Comparison of ENCODE assay signal across 20 cellular contexts in the genomic region with DNA sequence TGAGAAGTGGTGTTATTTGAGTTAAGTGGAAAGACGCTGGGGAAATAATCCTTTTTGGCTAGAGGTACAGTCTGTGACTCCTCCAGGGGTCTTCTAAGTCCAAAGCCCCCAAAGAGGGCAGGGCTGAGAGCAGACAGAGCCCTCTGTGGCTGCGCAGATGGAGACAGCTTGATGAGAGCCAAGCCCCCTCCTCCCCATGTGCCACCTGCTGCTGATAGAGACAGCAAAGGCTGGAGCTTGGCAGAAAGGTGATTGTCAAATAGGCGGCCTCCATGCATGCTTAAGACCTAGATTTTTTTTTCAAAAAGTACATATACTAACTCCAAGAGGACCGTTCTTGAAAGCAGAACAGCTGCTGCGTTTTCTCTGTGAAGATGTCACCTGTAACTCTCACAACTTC.
"Had no signal": no experiment of that assay in that cellular context is flagged by ENCODE, and none has a peak within 500 bp of the region (broad histone marks: within the 10 kb centered on the region; RNA-seq: fewer than 3 reads in every experiment).

No MANE protein-coding gene starts in this region.

- H3K4me3 ChIP-seq: coronary artery, lower lobe of right lung, pancreas, testis had no signal

- H3K4me1 ChIP-seq: lower lobe of right lung, pancreas had no signal

- ATAC-seq: activated CD8-positive, alpha-beta memory T cell treated with anti-CD3 and anti-CD28 coated beads, Interleukin-2, amount 10 ng/mL, durations not matched to agents 7 days and 5 days; activated naive CD8-positive, alpha-beta T cell treated with anti-CD3 and anti-CD28 coated beads, Interleukin-2, amount 50 U/mL, for 24 hours; lower lobe of right lung; naive thymus-derived CD8-positive, alpha-beta T cell; pancreas; sciatic nerve; stimulated activated memory B cell treated with anti-CD40 and anti-IgM and Interleukin-4, amounts not matched to agents 10 μg/mL and 1 μg/mL and 100 μg/mL, for 72 hours had no signal

- H3K36me3 Mint-ChIP-seq: activated CD8-positive, alpha-beta memory T cell treated with anti-CD3 and anti-CD28 coated beads, Interleukin-2, amount 10 ng/mL, durations not matched to agents 7 days and 5 days; activated naive CD4-positive, alpha-beta T cell treated with anti-CD3 and anti-CD28 coated beads, Interleukin-2, amount 10 ng/mL, durations not matched to agents 7 days and 5 days; brain; naive thymus-derived CD8-positive, alpha-beta T cell; stimulated activated memory B cell treated with anti-CD40 and anti-IgM and Interleukin-4, amounts not matched to agents 10 μg/mL and 1 μg/mL and 100 μg/mL, for 72 hours; type B pancreatic cell had no signal

- H3K4me1 Mint-ChIP-seq: activated naive CD4-positive, alpha-beta T cell treated with anti-CD3 and anti-CD28 coated beads, Interleukin-2, amount 10 ng/mL, durations not matched to agents 7 days and 5 days; naive thymus-derived CD8-positive, alpha-beta T cell had no signal

- H3K27ac Mint-ChIP-seq: activated B cell treated with CpG ODN at 0.5 μM for 24 hours; activated CD4-positive, alpha-beta memory T cell treated with anti-CD3 and anti-CD28 coated beads, Interleukin-2, amount 10 ng/mL, durations not matched to agents 7 days and 5 days; activated CD8-positive, alpha-beta memory T cell treated with anti-CD3 and anti-CD28 coated beads, Interleukin-2, amount 10 ng/mL, durations not matched to agents 7 days and 5 days; activated naive CD4-positive, alpha-beta T cell treated with anti-CD3 and anti-CD28 coated beads, Interleukin-2, amount 10 ng/mL, durations not matched to agents 7 days and 5 days; activated naive CD8-positive, alpha-beta T cell treated with anti-CD3 and anti-CD28 coated beads, Interleukin-2, amount 50 U/mL, for 24 hours; naive thymus-derived CD8-positive, alpha-beta T cell; stimulated activated memory B cell treated with anti-CD40 and anti-IgM and Interleukin-4, amounts not matched to agents 10 μg/mL and 1 μg/mL and 100 μg/mL, for 72 hours; T-helper 2 cell treated with Interferon-gamma antibody and Interleukin-4, amounts not matched to agents 5 μg/mL and 100 μg/mL, for 36 hours; type B pancreatic cell had no signal

- H3K27me3 Mint-ChIP-seq: activated B cell treated with CpG ODN at 0.5 μM for 24 hours; activated CD4-positive, alpha-beta memory T cell treated with anti-CD3 and anti-CD28 coated beads, Interleukin-2, amount 10 ng/mL, durations not matched to agents 7 days and 5 days; activated naive CD8-positive, alpha-beta T cell treated with anti-CD3 and anti-CD28 coated beads, Interleukin-2, amount 50 U/mL, for 24 hours; brain; naive thymus-derived CD8-positive, alpha-beta T cell; stimulated activated memory B cell treated with anti-CD40 and anti-IgM and Interleukin-4, amounts not matched to agents 10 μg/mL and 1 μg/mL and 100 μg/mL, for 72 hours had no signal

- H3K9me3 ChIP-seq: lower lobe of right lung, pancreas, testis had no signal

- H3K9me3 Mint-ChIP-seq: activated B cell treated with CpG ODN at 0.5 μM for 24 hours; activated CD4-positive, alpha-beta memory T cell treated with anti-CD3 and anti-CD28 coated beads, Interleukin-2, amount 10 ng/mL, durations not matched to agents 7 days and 5 days; activated naive CD4-positive, alpha-beta T cell treated with anti-CD3 and anti-CD28 coated beads, Interleukin-2, amount 10 ng/mL, durations not matched to agents 7 days and 5 days; activated naive CD8-positive, alpha-beta T cell treated with anti-CD3 and anti-CD28 coated beads, Interleukin-2, amount 50 U/mL, for 24 hours; brain; naive thymus-derived CD8-positive, alpha-beta T cell; stimulated activated memory B cell treated with anti-CD40 and anti-IgM and Interleukin-4, amounts not matched to agents 10 μg/mL and 1 μg/mL and 100 μg/mL, for 72 hours; T-helper 2 cell treated with Interferon-gamma antibody and Interleukin-4, amounts not matched to agents 5 μg/mL and 100 μg/mL, for 36 hours; type B pancreatic cell had no signal

- H3K4me3 Mint-ChIP-seq: activated B cell treated with CpG ODN at 0.5 μM for 24 hours; activated CD4-positive, alpha-beta memory T cell treated with anti-CD3 and anti-CD28 coated beads, Interleukin-2, amount 10 ng/mL, durations not matched to agents 7 days and 5 days; activated CD8-positive, alpha-beta memory T cell treated with anti-CD3 and anti-CD28 coated beads, Interleukin-2, amount 10 ng/mL, durations not matched to agents 7 days and 5 days; activated naive CD4-positive, alpha-beta T cell treated with anti-CD3 and anti-CD28 coated beads, Interleukin-2, amount 10 ng/mL, durations not matched to agents 7 days and 5 days; activated naive CD8-positive, alpha-beta T cell treated with anti-CD3 and anti-CD28 coated beads, Interleukin-2, amount 50 U/mL, for 24 hours; brain; naive thymus-derived CD8-positive, alpha-beta T cell; stimulated activated memory B cell treated with anti-CD40 and anti-IgM and Interleukin-4, amounts not matched to agents 10 μg/mL and 1 μg/mL and 100 μg/mL, for 72 hours; T-helper 2 cell treated with Interferon-gamma antibody and Interleukin-4, amounts not matched to agents 5 μg/mL and 100 μg/mL, for 36 hours; type B pancreatic cell had no signal

- H3K27me3 ChIP-seq: pancreas, testis had no signal

- H3K27ac ChIP-seq: coronary artery, lower lobe of right lung, pancreas, testis had no signal

- DNase-seq: activated B cell treated with CpG ODN at 0.5 μM for 24 hours; activated CD4-positive, alpha-beta memory T cell treated with anti-CD3 and anti-CD28 coated beads, Interleukin-2, amount 10 ng/mL, durations not matched to agents 7 days and 5 days; activated CD4-positive, alpha-beta T cell treated with anti-CD3 and anti-CD28 coated beads for 48 hours; activated CD8-positive, alpha-beta memory T cell treated with anti-CD3 and anti-CD28 coated beads, Interleukin-2, amount 10 ng/mL, durations not matched to agents 7 days and 5 days; activated effector memory CD4-positive, alpha-beta T cell treated with Interleukin-2 at 50 U/mL for 16 hours; activated naive CD4-positive, alpha-beta T cell treated with anti-CD3 and anti-CD28 coated beads, Interleukin-2, amount 10 ng/mL, durations not matched to agents 7 days and 5 days; activated naive CD8-positive, alpha-beta T cell treated with anti-CD3 and anti-CD28 coated beads, Interleukin-2, amount 50 U/mL, for 24 hours; activated T-cell treated with anti-CD3 and anti-CD28 coated beads, Interleukin-2, amount 50 U/mL, for 1 hour; erythroblast; lower lobe of right lung; naive thymus-derived CD8-positive, alpha-beta T cell; pancreas; stimulated activated CD4-positive, alpha-beta T cell treated with anti-CD3 and anti-CD28 coated beads, Interleukin-4, amount 100 ng/mL, for 4 hours; testis had no signal

- H3K36me3 ChIP-seq: lower lobe of right lung, pancreas had no signal
